Comparison of ENCODE assay signal across 20 cellular contexts in the genomic region with DNA sequence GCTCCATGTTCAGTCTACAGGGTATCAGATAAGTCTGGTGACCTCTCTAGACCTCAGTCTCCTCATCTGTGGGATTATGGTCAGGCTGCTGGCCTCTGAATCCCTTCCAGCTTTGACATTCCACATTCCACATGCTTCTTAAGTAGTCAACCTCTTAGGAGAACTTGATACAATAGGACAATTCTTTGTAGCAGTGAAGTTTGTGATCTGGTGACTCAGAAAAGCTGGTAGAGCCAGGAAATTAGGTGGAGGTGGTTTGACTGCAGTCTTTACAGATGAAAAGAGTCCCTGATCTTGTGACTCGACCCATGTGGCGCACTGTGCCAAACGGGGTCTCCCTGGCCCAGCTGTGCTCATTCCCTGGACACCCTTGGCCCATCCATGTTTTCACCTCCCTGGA.
DNase-seq lines count a peak whose midpoint lies in the region; ATAC-seq and FAIRE-seq lines count a peak whose summit lies in the region.
"Had no signal": no experiment of that assay in that cellular context is flagged by ENCODE, and none has a peak within 500 bp of the region (broad histone marks: within the 10 kb centered on the region; RNA-seq: fewer than 3 reads in every experiment).

No MANE protein-coding gene starts in this region.

- DNase-seq in HT1080 (ENCODE audit: low read depth) (peak; percentile 29), SK-MEL-5 (ENCODE audit: low read depth, low spot score) (peak; percentile 94), urothelium cell line (ENCODE audit: low spot score) (peak; percentile 27), T-helper 2 cell (no peak), activated T-cell treated with anti-CD3 and anti-CD28 coated beads for 4 hours (no peak)
- DNase-seq in stimulated activated effector memory CD8-positive, alpha-beta T cell treated with anti-CD3 and anti-CD28 coated beads, Interleukin-12 subunit alpha, Interleukin-12 subunit beta, amount 100 ng/mL, for 72 hours (ENCODE audit: low spot score in 2 of 2), result no peak
- DNase-seq: BE2C; CD4-positive, alpha-beta memory T cell; COR-L47; DMS153; DMS79 treated with DMSO at 0.1 percent for 48 hours; EL had no signal

- H3K27ac Mint-ChIP-seq in stimulated activated effector memory CD8-positive, alpha-beta T cell treated with anti-CD3 and anti-CD28 coated beads, Interleukin-12 subunit alpha, Interleukin-12 subunit beta, amount 100 ng/mL, for 72 hours, result no peak overlapping the region
- H3K27ac Mint-ChIP-seq: CD4-positive, alpha-beta memory T cell had no signal

- H3K36me3 ChIP-seq in esophagus (ENCODE audit: control insufficient read depth in 2 of 2, insufficient read depth in 2 of 2, low read length in 1 of 2), result peaks cover 3 to 5% of the 10 kb centered on the region in 2 donors
- H3K36me3 ChIP-seq: BE2C had no signal

- H3K27ac ChIP-seq in esophagus (ENCODE audit: low read depth in 2 of 2, low read length in 1 of 2), result peak overlapping the region; percentile 47 to 76
- H3K27ac ChIP-seq: A549, C4-2B had no signal

- no peaks in the 10 kb centered on the region for H3K9me3 ChIP-seq in esophagus (ENCODE audit: control insufficient read depth in 2 of 2, insufficient read depth in 1 of 2, low read depth in 1 of 2, low read length in 1 of 2)
- H3K9me3 ChIP-seq: A549, BE2C had no signal

- H3K9me3 Mint-ChIP-seq in stimulated activated effector memory CD8-positive, alpha-beta T cell treated with anti-CD3 and anti-CD28 coated beads, Interleukin-12 subunit alpha, Interleukin-12 subunit beta, amount 100 ng/mL, for 72 hours, result no peaks in the 10 kb centered on the region

- in situ Hi-C loops in SK-MEL-5 (cut with HindIII; ENCODE audit: low pct_unique_long_range_greater_than_20kb, low sequenced_read_pairs), result no loop called here

- H3K4me3 Mint-ChIP-seq in stimulated activated effector memory CD8-positive, alpha-beta T cell treated with anti-CD3 and anti-CD28 coated beads, Interleukin-12 subunit alpha, Interleukin-12 subunit beta, amount 100 ng/mL, for 72 hours, result no peak overlapping the region
- H3K4me3 Mint-ChIP-seq: CD4-positive, alpha-beta memory T cell had no signal

- no peaks in the 10 kb centered on the region for H3K27me3 ChIP-seq in esophagus (ENCODE audit: control insufficient read depth in 1 of 2, insufficient read depth in 2 of 2, low read length in 2 of 2)
- H3K27me3 ChIP-seq: BE2C had no signal

- no peak overlapping the region for H3K4me3 ChIP-seq in esophagus (ENCODE audit: low read depth in 1 of 2, low read length in 2 of 2)
- H3K4me3 ChIP-seq: A549, K562 had no signal

- no peaks in the 10 kb centered on the region for H3K36me3 Mint-ChIP-seq in stimulated activated effector memory CD8-positive, alpha-beta T cell treated with anti-CD3 and anti-CD28 coated beads, Interleukin-12 subunit alpha, Interleukin-12 subunit beta, amount 100 ng/mL, for 72 hours
- H3K36me3 Mint-ChIP-seq: CD4-positive, alpha-beta memory T cell had no signal

- WGBS in esophagus, 2 donors, result 69 to 79% methylated on average over 3 of the region's 3 CpGs

- ATAC-seq in stimulated activated effector memory CD8-positive, alpha-beta T cell treated with anti-CD3 and anti-CD28 coated beads, Interleukin-12 subunit alpha, Interleukin-12 subunit beta, amount 100 ng/mL, for 72 hours, result no peak
- ATAC-seq: A549, K562 had no signal

- H3K4me1 ChIP-seq in esophagus (ENCODE audit: control insufficient read depth in 2 of 2, insufficient read depth in 2 of 2, low read length in 1 of 2), result no peaks in the 10 kb centered on the region
- H3K4me1 ChIP-seq: A549, BE2C had no signal

- no peaks in the 10 kb centered on the region for H3K4me1 Mint-ChIP-seq in stimulated activated effector memory CD8-positive, alpha-beta T cell treated with anti-CD3 and anti-CD28 coated beads, Interleukin-12 subunit alpha, Interleukin-12 subunit beta, amount 100 ng/mL, for 72 hours

- no peak for FAIRE-seq in urothelium cell line (lab: Jason Lieb, UNC)
- FAIRE-seq: A549, D721Med, G401.6, GM12891, H54, K562 had no signal

Comparison
In these comparisons a context has a peak if more than half of its experiments do, and no peak if none do; other contexts are left out.
1. DNase-seq: peak in HT1080 (single experiment), SK-MEL-5 (single experiment) and urothelium cell line (single experiment); none in T-helper 2 cell (0 of 5), activated T-cell treated with anti-CD3 and anti-CD28 coated beads for 4 hours (single experiment) and stimulated activated effector memory CD8-positive, alpha-beta T cell treated with anti-CD3 and anti-CD28 coated beads, Interleukin-12 subunit alpha, Interleukin-12 subunit beta, amount 100 ng/mL, for 72 hours (0 of 2).